Comparison of ENCODE assay signal across 15 cellular contexts in genomic region chr4:183297675-183298074, GRCh38. TPM values are rescaled to one million over a fixed set of nuclear protein-coding genes. Genes with fewer than 3 reads are reported as not detected.
DNase-seq lines count a peak whose midpoint lies in the region; ATAC-seq and TF ChIP-seq lines count a peak whose summit lies in the region.
"Had no signal": no experiment of that assay in that cellular context is flagged by ENCODE, and none has a peak within 500 bp of the region (broad histone marks: within the 10 kb centered on the region; RNA-seq: fewer than 3 reads in every experiment).

No MANE protein-coding gene starts in this region.

- no peak for TF ChIP-seq CTCF in activated CD8-positive, alpha-beta T cell treated with anti-CD3 and anti-CD28 coated beads for 36 hours (IDR thresholded peaks at IDR 0.05)
- TF ChIP-seq CTCF in tibial nerve (IDR thresholded peaks at IDR 0.05): no peak
- TF ChIP-seq CTCF in gastroesophageal sphincter (IDR thresholded peaks at IDR 0.05): no peak

- H3K9me3 ChIP-seq in tibial nerve (no peaks in the 10 kb centered on the region), gastroesophageal sphincter (no peaks in the 10 kb centered on the region)
- H3K9me3 ChIP-seq: sigmoid colon had no signal

- no peaks in the 10 kb centered on the region for H3K36me3 Mint-ChIP-seq in stimulated activated memory B cell treated with anti-CD40 and anti-IgM and Interleukin-4, amounts not matched to agents 10 μg/mL and 1 μg/mL and 100 μg/mL, for 72 hours
- H3K36me3 Mint-ChIP-seq in activated CD8-positive, alpha-beta T cell treated with anti-CD3 and anti-CD28 coated beads for 36 hours (ENCODE audit: low read depth): no peaks in the 10 kb centered on the region
- H3K36me3 Mint-ChIP-seq: CD4-positive, CD25-positive, alpha-beta regulatory T cell had no signal

- WGBS in tibial nerve, 2 donors: 94 to 96% methylated on average over 3 of the region's 3 CpGs
- WGBS in gastroesophageal sphincter (ENCODE audit: low coverage in 1 of 2), 2 donors: 83% methylated on average over 1 of the region's 3 CpGs; no CpG with 5 or more reads in 1 of the 2 donors

- TF ChIP-seq POLR2A in tibial nerve (IDR thresholded peaks at IDR 0.05) (no peak), gastroesophageal sphincter (IDR thresholded peaks at IDR 0.05) (no peak)

- H3K4me3 ChIP-seq in tibial nerve: no peak overlapping the region
- H3K4me3 ChIP-seq in gastroesophageal sphincter: no peak overlapping the region
- H3K4me3 ChIP-seq: sigmoid colon had no signal

- DNase-seq in activated CD8-positive, alpha-beta T cell treated with anti-CD3 and anti-CD28 coated beads for 36 hours: no peak
- no peak for DNase-seq in tibial nerve (ENCODE audit: low spot score in 2 of 2)
- DNase-seq in SHP77 treated with DMSO at 0.1 percent for 48 hours (lab: John Stamatoyannopoulos, UW): no peak
- DNase-seq: CD4-positive, CD25-positive, alpha-beta regulatory T cell; foreskin fibroblast; NCI-H1436; NCI-H526; Right ventricle myocardium superior; sigmoid colon had no signal

- H3K27me3 ChIP-seq in tibial nerve (no peaks in the 10 kb centered on the region), gastroesophageal sphincter (no peaks in the 10 kb centered on the region)
- H3K27me3 ChIP-seq: sigmoid colon had no signal

- peaks cover 7% of the 10 kb centered on the region for H3K4me1 Mint-ChIP-seq in stimulated activated memory B cell treated with anti-CD40 and anti-IgM and Interleukin-4, amounts not matched to agents 10 μg/mL and 1 μg/mL and 100 μg/mL, for 72 hours
- H3K4me1 Mint-ChIP-seq in activated CD8-positive, alpha-beta T cell treated with anti-CD3 and anti-CD28 coated beads for 36 hours (ENCODE audit: low read depth): no peaks in the 10 kb centered on the region
- H3K4me1 Mint-ChIP-seq: CD4-positive, CD25-positive, alpha-beta regulatory T cell had no signal

- no peaks in the 10 kb centered on the region for H3K4me1 ChIP-seq in tibial nerve
- H3K4me1 ChIP-seq in gastroesophageal sphincter: peaks cover 0 to 10% (median 0%) of the 10 kb centered on the region in 3 donors

- H3K27ac Mint-ChIP-seq in stimulated activated memory B cell treated with anti-CD40 and anti-IgM and Interleukin-4, amounts not matched to agents 10 μg/mL and 1 μg/mL and 100 μg/mL, for 72 hours: no peak overlapping the region
- no peak overlapping the region for H3K27ac Mint-ChIP-seq in activated CD8-positive, alpha-beta T cell treated with anti-CD3 and anti-CD28 coated beads for 36 hours
- H3K27ac Mint-ChIP-seq: CD4-positive, CD25-positive, alpha-beta regulatory T cell had no signal

- TF ChIP-seq EP300 in tibial nerve (IDR thresholded peaks at IDR 0.05) (no peak), gastroesophageal sphincter (IDR thresholded peaks at IDR 0.05) (no peak)

- H3K36me3 ChIP-seq in tibial nerve: peaks cover 0 to 65% (median 0%) of the 10 kb centered on the region in 3 donors
- peaks cover 0 to 68% of the 10 kb centered on the region in 2 donors for H3K36me3 ChIP-seq in gastroesophageal sphincter

- H3K27me3 Mint-ChIP-seq in stimulated activated memory B cell treated with anti-CD40 and anti-IgM and Interleukin-4, amounts not matched to agents 10 μg/mL and 1 μg/mL and 100 μg/mL, for 72 hours: peaks cover 13% of the 10 kb centered on the region
- H3K27me3 Mint-ChIP-seq in activated CD8-positive, alpha-beta T cell treated with anti-CD3 and anti-CD28 coated beads for 36 hours: peaks cover 6% of the 10 kb centered on the region

- no peaks in the 10 kb centered on the region for H3K9me3 Mint-ChIP-seq in stimulated activated memory B cell treated with anti-CD40 and anti-IgM and Interleukin-4, amounts not matched to agents 10 μg/mL and 1 μg/mL and 100 μg/mL, for 72 hours
- no peaks in the 10 kb centered on the region for H3K9me3 Mint-ChIP-seq in activated CD8-positive, alpha-beta T cell treated with anti-CD3 and anti-CD28 coated beads for 36 hours
- H3K9me3 Mint-ChIP-seq: CD4-positive, CD25-positive, alpha-beta regulatory T cell had no signal

- peak; percentile 66 for ATAC-seq in GM19324 (IDR thresholded peaks at IDR 0.05; ENCODE audit: low FRiP score, unreplicated experiment)
- peak; percentile 72 for ATAC-seq in HG02623 (IDR thresholded peaks at IDR 0.05; ENCODE audit: unreplicated experiment)
- peak; percentile 92 for ATAC-seq in HG03175 (IDR thresholded peaks at IDR 0.05; ENCODE audit: unreplicated experiment)
- peak; percentile 82 for ATAC-seq in stimulated activated memory B cell treated with anti-CD40 and anti-IgM and Interleukin-4, amounts not matched to agents 10 μg/mL and 1 μg/mL and 100 μg/mL, for 72 hours
- no peak for ATAC-seq in activated CD8-positive, alpha-beta T cell treated with anti-CD3 and anti-CD28 coated beads for 36 hours
- ATAC-seq in gastroesophageal sphincter: no peak

- no peak overlapping the region for H3K4me3 Mint-ChIP-seq in stimulated activated memory B cell treated with anti-CD40 and anti-IgM and Interleukin-4, amounts not matched to agents 10 μg/mL and 1 μg/mL and 100 μg/mL, for 72 hours
- no peak overlapping the region for H3K4me3 Mint-ChIP-seq in activated CD8-positive, alpha-beta T cell treated with anti-CD3 and anti-CD28 coated beads for 36 hours

- intact Hi-C loops in activated CD8-positive, alpha-beta T cell treated with anti-CD3 and anti-CD28 coated beads for 36 hours (cut with micrococcal nuclease): no loop called here

- CTCF ChIA-PET in activated CD8-positive, alpha-beta T cell treated with anti-CD3 and anti-CD28 coated beads for 36 hours (lab: Charles Lee): interaction anchor here (1.0 kb wide), 1 partner anchor 42 kb away, joined by 3 read pairs; no protein-coding TSS in a partner anchor

- POLR2A ChIA-PET in activated CD8-positive, alpha-beta T cell treated with anti-CD3 and anti-CD28 coated beads for 36 hours (lab: Charles Lee): no interaction called here

- H3K27ac ChIP-seq in tibial nerve (no peak overlapping the region), gastroesophageal sphincter (no peak overlapping the region)
- H3K27ac ChIP-seq: sigmoid colon had no signal

RNA-seq across cellular contexts. Expression of gene CLDN22, which starts 22.4 kb away (rescaled TPM):
- total RNA-seq in activated CD8-positive, alpha-beta T cell treated with anti-CD3 and anti-CD28 coated beads for 36 hours: not detected
- total RNA-seq in tibial nerve (not detected), gastroesophageal sphincter (1 to 10 TPM in 1 of 4 donors, not detected in 3; 1.4 TPM)
- total RNA-seq: CD4-positive, CD25-positive, alpha-beta regulatory T cell; Right ventricle myocardium superior; sigmoid colon; temporal lobe had no signal

RNA-seq across cellular contexts. Expression of gene CLDN24, which starts 24.6 kb away (rescaled TPM):
- not detected for total RNA-seq in activated CD8-positive, alpha-beta T cell treated with anti-CD3 and anti-CD28 coated beads for 36 hours
- not detected for total RNA-seq in tibial nerve
- total RNA-seq in gastroesophageal sphincter: not detected
- total RNA-seq: CD4-positive, CD25-positive, alpha-beta regulatory T cell; Right ventricle myocardium superior; sigmoid colon; temporal lobe had no signal

Comparison
In these comparisons a context has a peak if more than half of its experiments do, and no peak if none do; other contexts are left out.
1. ATAC-seq: peak in GM19324 (single experiment), HG02623 (single experiment), HG03175 (single experiment) and stimulated activated memory B cell treated with anti-CD40 and anti-IgM and Interleukin-4, amounts not matched to agents 10 μg/mL and 1 μg/mL and 100 μg/mL, for 72 hours (single experiment); none in activated CD8-positive, alpha-beta T cell treated with anti-CD3 and anti-CD28 coated beads for 36 hours (single experiment) and gastroesophageal sphincter (single experiment).